Comparison of ENCODE assay signal across 8 cellular contexts in genomic region chr19:7928741-7929701, GRCh38. TPM values are rescaled to one million over a fixed set of nuclear protein-coding genes. Genes with fewer than 3 reads are reported as not detected.
DNase-seq lines count a peak whose midpoint lies in the region; ATAC-seq and TF ChIP-seq lines count a peak whose summit lies in the region.

No MANE protein-coding gene starts in this region.

- H3K9me3 Mint-ChIP-seq in activated T-cell treated with anti-CD3 and anti-CD28 coated beads, Interleukin-2, amount 50 U/mL, for 72 hours: no peaks in the 10 kb centered on the region

- H3K9me2 ChIP-seq in OCI-LY1 (ENCODE audit: low read depth, low read length): no peaks in the 10 kb centered on the region

- no peaks in the 10 kb centered on the region for H3K79me2 ChIP-seq in OCI-LY1 (ENCODE audit: insufficient read depth, low read length)

- H2AFZ ChIP-seq in OCI-LY1 (ENCODE audit: low read length): no peak overlapping the region

- no peaks in the 10 kb centered on the region for H4K20me1 ChIP-seq in OCI-LY1 (ENCODE audit: insufficient read depth, low read length)

- H3K9ac ChIP-seq in OCI-LY1 (ENCODE audit: low read length): no peak overlapping the region

- H3K27me3 ChIP-seq in OCI-LY1 (ENCODE audit: insufficient read depth, low read length) (no peaks in the 10 kb centered on the region), prostate gland (replicated peaks; ENCODE audit: insufficient read depth) (no peaks in the 10 kb centered on the region)

- WGBS in prostate gland: 17% methylated on average over 24 of the region's 24 CpGs

- H3K27me3 Mint-ChIP-seq in activated T-cell treated with anti-CD3 and anti-CD28 coated beads, Interleukin-2, amount 50 U/mL, for 72 hours (ENCODE audit: low read depth): no peaks in the 10 kb centered on the region

- intact Hi-C loops in prostate gland (cut with DNase I): loop anchor here (5.0 kb wide), 1 partner anchor 397 kb away; no protein-coding TSS in a partner anchor

- H3K27ac ChIP-seq in OCI-LY1 (ENCODE audit: low read depth, low read length, poor library complexity, severe bottlenecking): no peak overlapping the region
- peak overlapping the region; percentile 90 to 92 for H3K27ac ChIP-seq in prostate gland

- ATAC-seq in activated T-cell treated with anti-CD3 and anti-CD28 coated beads, Interleukin-2, amount 50 U/mL, for 72 hours (replicated peaks in 1 of 2): peak; percentile 47 to 57
- ATAC-seq in HG02763 (IDR thresholded peaks at IDR 0.05; ENCODE audit: unreplicated experiment) (no peak), GM19455 (IDR thresholded peaks at IDR 0.05; ENCODE audit: unreplicated experiment) (no peak)

- H3K4me1 ChIP-seq in OCI-LY1 (ENCODE audit: insufficient read depth, low read length, severe bottlenecking): peaks cover 10% of the 10 kb centered on the region
- peaks cover 17% of the 10 kb centered on the region for H3K4me1 ChIP-seq in prostate gland (replicated peaks)

- H3F3A ChIP-seq in OCI-LY1 (ENCODE audit: insufficient read depth, low read length): no peaks in the 10 kb centered on the region

- TF ChIP-seq CTCF in OCI-LY1 (IDR thresholded peaks at IDR 0.05; ENCODE audit: low read length): peak; percentile 43
- TF ChIP-seq CTCF in prostate gland (IDR thresholded peaks at IDR 0.05): peak in 2 of 4 experiments; percentile 39 to 64

- H3K36me3 ChIP-seq in OCI-LY1 (ENCODE audit: insufficient read depth, low read length): peaks cover 41% of the 10 kb centered on the region
- peaks cover 12 to 26% of the 10 kb centered on the region in 2 donors for H3K36me3 ChIP-seq in prostate gland

- DNase-seq in SIG-M5 treated with dmso at 0.1 percent for 504 hours (lab: John Stamatoyannopoulos, UW; ENCODE audit: unreplicated experiment) (peak; percentile 37), SIG-M5 (lab: John Stamatoyannopoulos, UW) (no peak), fibroblast of gingiva (ENCODE audit: low read depth) (peak; percentile 79), prostate gland (ENCODE audit: low spot score) (peak; percentile 68)
- DNase-seq in activated T-cell treated with anti-CD3 and anti-CD28 coated beads, Interleukin-2, amount 50 U/mL, for 72 hours: peak; percentile 81 to 84

- H3K9me3 ChIP-seq in OCI-LY1 (ENCODE audit: low read length) (no peaks in the 10 kb centered on the region), prostate gland (no peaks in the 10 kb centered on the region)

- H3K4me3 Mint-ChIP-seq in activated T-cell treated with anti-CD3 and anti-CD28 coated beads, Interleukin-2, amount 50 U/mL, for 72 hours: no peak overlapping the region

- H3K4me2 ChIP-seq in OCI-LY1 (ENCODE audit: low read length): no peak overlapping the region

- H3K4me3 ChIP-seq in OCI-LY1 (ENCODE audit: low read depth, low read length, poor library complexity, severe bottlenecking) (no peak overlapping the region), prostate gland (peak overlapping the region in 1 of 2 donors; percentile 14)

- peaks cover 0 to 1% of the 10 kb centered on the region in 2 donors for H3K36me3 Mint-ChIP-seq in activated T-cell treated with anti-CD3 and anti-CD28 coated beads, Interleukin-2, amount 50 U/mL, for 72 hours (ENCODE audit: insufficient read depth in 2 of 2)

- H3K27ac Mint-ChIP-seq in activated T-cell treated with anti-CD3 and anti-CD28 coated beads, Interleukin-2, amount 50 U/mL, for 72 hours: no peak overlapping the region

- TF ChIP-seq POLR2A in prostate gland (IDR thresholded peaks at IDR 0.05): no peak

- H3K4me1 Mint-ChIP-seq in activated T-cell treated with anti-CD3 and anti-CD28 coated beads, Interleukin-2, amount 50 U/mL, for 72 hours (ENCODE audit: low read depth): peaks cover 16% of the 10 kb centered on the region

RNA-seq across cellular contexts. Expression of gene CTXN1, which starts 3.1 kb away (rescaled TPM):
- total RNA-seq in activated T-cell treated with anti-CD3 and anti-CD28 coated beads, Interleukin-2, amount 50 U/mL, for 72 hours: under 1 TPM; 0.50 to 0.63 TPM
- 10 to 100 TPM in 1 of 2 donors, 1 to 10 TPM in 1; 5.0 to 37.1 TPM for total RNA-seq in prostate gland

RNA-seq across cellular contexts. Expression of gene SNAPC2, which starts 8.9 kb away (rescaled TPM):
- 10 to 100 TPM; 23.7 to 25.5 TPM for total RNA-seq in activated T-cell treated with anti-CD3 and anti-CD28 coated beads, Interleukin-2, amount 50 U/mL, for 72 hours
- 10 to 100 TPM; 37.4 to 95.0 TPM for total RNA-seq in prostate gland

RNA-seq across cellular contexts. Expression of gene TGFBR3L, which starts 14.4 kb away (rescaled TPM):
- 1 to 10 TPM; 7.4 to 9.7 TPM for total RNA-seq in activated T-cell treated with anti-CD3 and anti-CD28 coated beads, Interleukin-2, amount 50 U/mL, for 72 hours
- 1 to 10 TPM in 1 of 2 donors, not detected in 1; 3.2 TPM for total RNA-seq in prostate gland

RNA-seq across cellular contexts. Expression of gene TIMM44, which starts 14.4 kb away (rescaled TPM):
- total RNA-seq in activated T-cell treated with anti-CD3 and anti-CD28 coated beads, Interleukin-2, amount 50 U/mL, for 72 hours: 100 to 1,000 TPM in 1 of 2 donors, 10 to 100 TPM in 1; 91.2 to 112 TPM
- total RNA-seq in prostate gland: 10 to 100 TPM; 47.3 to 83.4 TPM

RNA-seq across cellular contexts. Expression of gene MAP2K7, which starts 25.3 kb away (rescaled TPM):
- total RNA-seq in activated T-cell treated with anti-CD3 and anti-CD28 coated beads, Interleukin-2, amount 50 U/mL, for 72 hours: 10 to 100 TPM; 40.2 to 40.3 TPM
- 10 to 100 TPM; 21.6 to 45.2 TPM for total RNA-seq in prostate gland

Comparison
In these comparisons a context has a peak if more than half of its experiments do, and no peak if none do; other contexts are left out.
1. ATAC-seq: peak in activated T-cell treated with anti-CD3 and anti-CD28 coated beads, Interleukin-2, amount 50 U/mL, for 72 hours (2 of 2); none in HG02763 (single experiment) and GM19455 (single experiment).